ENCODE assay signal across 13 cellular contexts in genomic region chr1:107254306-107254705, GRCh38.
DNase-seq lines count a peak whose midpoint lies in the region; ATAC-seq and TF ChIP-seq lines count a peak whose summit lies in the region.
"Had no signal": no experiment of that assay in that cellular context is flagged by ENCODE, and none has a peak within 500 bp of the region (broad histone marks: within the 10 kb centered on the region; RNA-seq: fewer than 3 reads in every experiment).

No MANE protein-coding gene starts in this region.

- H3K27ac Mint-ChIP-seq in nephron progenitor cell: peak overlapping the region; percentile 44
- no peak overlapping the region for H3K27ac Mint-ChIP-seq in activated naive CD8-positive, alpha-beta T cell treated with anti-CD3 and anti-CD28 coated beads, Interleukin-2, amount 50 U/mL, for 24 hours
- H3K27ac Mint-ChIP-seq in T-helper 17 cell: no peak overlapping the region

- peaks cover 0 to 52% (median 47%) of the 10 kb centered on the region in 10 experiments; a peak in 16 of 20 replicates for H3K4me1 ChIP-seq in BLaER1 treated with 17β-estradiol and CSF1 and Interleukin-3, amounts not matched to agents 10 nM and 100 nM
- H3K4me1 ChIP-seq: Caco-2 had no signal

- H3K9me3 Mint-ChIP-seq in nephron progenitor cell: no peaks in the 10 kb centered on the region
- no peaks in the 10 kb centered on the region for H3K9me3 Mint-ChIP-seq in activated naive CD8-positive, alpha-beta T cell treated with anti-CD3 and anti-CD28 coated beads, Interleukin-2, amount 50 U/mL, for 24 hours
- H3K9me3 Mint-ChIP-seq: IgD-negative memory B cell had no signal

- DNase-seq in NCI-H146 (lab: John Stamatoyannopoulos, UW) (peak; percentile 77), ecto neural progenitor cell (ENCODE audit: low spot score) (peak; percentile 50), nephron progenitor cell (peak; percentile 10), T-helper 17 cell (no peak)
- no peak for DNase-seq in activated CD4-positive, alpha-beta T cell treated with anti-CD3 and anti-CD28 coated beads for 48 hours
- no peak for DNase-seq in activated naive CD8-positive, alpha-beta T cell treated with anti-CD3 and anti-CD28 coated beads, Interleukin-2, amount 50 U/mL, for 24 hours
- DNase-seq: Caco-2, NCI-H1694 treated with DMSO at 0.1 percent for 48 hours, NCI-H2171, PC-3 had no signal

- ATAC-seq in HG03135 (IDR thresholded peaks at IDR 0.05; ENCODE audit: unreplicated experiment): no peak
- ATAC-seq in activated naive CD8-positive, alpha-beta T cell treated with anti-CD3 and anti-CD28 coated beads, Interleukin-2, amount 50 U/mL, for 24 hours: no peak
- ATAC-seq in T-helper 17 cell: no peak
- ATAC-seq: PC-3 had no signal

- no peaks in the 10 kb centered on the region for H4K20me1 ChIP-seq in BLaER1 treated with 17β-estradiol and CSF1 and Interleukin-3, amounts not matched to agents 10 nM and 100 nM

- no peaks in the 10 kb centered on the region for H3K9me3 ChIP-seq in BLaER1 treated with 17β-estradiol and CSF1 and Interleukin-3, amounts not matched to agents 10 nM and 100 nM (replicated peaks in 1 of 11)
- no peaks in the 10 kb centered on the region for H3K9me3 ChIP-seq in T-helper 17 cell (ENCODE audit: control insufficient read depth, low read length, poor library complexity, severe bottlenecking)
- H3K9me3 ChIP-seq: Caco-2 had no signal

- H3K4me2 ChIP-seq in BLaER1 treated with 17β-estradiol and CSF1 and Interleukin-3, amounts not matched to agents 10 nM and 100 nM: peak overlapping the region in 7 of 11 experiments; percentile 18 to 83 (median 67); a peak in 12 of 22 replicates

- no peaks in the 10 kb centered on the region for H3K27me3 ChIP-seq in BLaER1 treated with 17β-estradiol and CSF1 and Interleukin-3, amounts not matched to agents 10 nM and 100 nM

- TF ChIP-seq CTCF in nephron progenitor cell (IDR thresholded peaks at IDR 0.05): no peak

- H3K4me3 Mint-ChIP-seq in nephron progenitor cell (no peak overlapping the region), T-helper 17 cell (no peak overlapping the region)
- no peak overlapping the region for H3K4me3 Mint-ChIP-seq in activated naive CD8-positive, alpha-beta T cell treated with anti-CD3 and anti-CD28 coated beads, Interleukin-2, amount 50 U/mL, for 24 hours

- peaks cover 11% of the 10 kb centered on the region for H3K4me1 Mint-ChIP-seq in nephron progenitor cell
- H3K4me1 Mint-ChIP-seq in activated naive CD8-positive, alpha-beta T cell treated with anti-CD3 and anti-CD28 coated beads, Interleukin-2, amount 50 U/mL, for 24 hours: peaks cover 1% of the 10 kb centered on the region
- no peaks in the 10 kb centered on the region for H3K4me1 Mint-ChIP-seq in T-helper 17 cell

- no peaks in the 10 kb centered on the region for H3K27me3 Mint-ChIP-seq in nephron progenitor cell (ENCODE audit: low read depth, poor library complexity)
- peaks cover 4% of the 10 kb centered on the region for H3K27me3 Mint-ChIP-seq in activated naive CD8-positive, alpha-beta T cell treated with anti-CD3 and anti-CD28 coated beads, Interleukin-2, amount 50 U/mL, for 24 hours
- H3K27me3 Mint-ChIP-seq in T-helper 17 cell: peaks cover 11% of the 10 kb centered on the region
- H3K27me3 Mint-ChIP-seq: IgD-negative memory B cell had no signal

- no peaks in the 10 kb centered on the region for H3K36me3 ChIP-seq in BLaER1 treated with 17β-estradiol and CSF1 and Interleukin-3, amounts not matched to agents 10 nM and 100 nM

- H3K36me3 Mint-ChIP-seq in nephron progenitor cell (ENCODE audit: low read depth) (no peaks in the 10 kb centered on the region), T-helper 17 cell (ENCODE audit: low read depth) (no peaks in the 10 kb centered on the region)
- H3K36me3 Mint-ChIP-seq in activated naive CD8-positive, alpha-beta T cell treated with anti-CD3 and anti-CD28 coated beads, Interleukin-2, amount 50 U/mL, for 24 hours (ENCODE audit: low read depth): no peaks in the 10 kb centered on the region

- no peak overlapping the region for H3K9ac ChIP-seq in BLaER1 treated with 17β-estradiol and CSF1 and Interleukin-3, amounts not matched to agents 10 nM and 100 nM

- H3K27ac ChIP-seq in BLaER1 treated with 17β-estradiol and CSF1 and Interleukin-3, amounts not matched to agents 10 nM and 100 nM: no peak overlapping the region

- no peak overlapping the region for H3K4me3 ChIP-seq in BLaER1 treated with 17β-estradiol and CSF1 and Interleukin-3, amounts not matched to agents 10 nM and 100 nM

Comparison
In these comparisons a context has a peak if more than half of its experiments do, and no peak if none do; other contexts are left out.
1. DNase-seq: peak in NCI-H146 (single experiment), ecto neural progenitor cell (single experiment) and nephron progenitor cell (single experiment); none in activated CD4-positive, alpha-beta T cell treated with anti-CD3 and anti-CD28 coated beads for 48 hours (single experiment), activated naive CD8-positive, alpha-beta T cell treated with anti-CD3 and anti-CD28 coated beads, Interleukin-2, amount 50 U/mL, for 24 hours (single experiment) and T-helper 17 cell (0 of 3).